In the genomic region with DNA sequence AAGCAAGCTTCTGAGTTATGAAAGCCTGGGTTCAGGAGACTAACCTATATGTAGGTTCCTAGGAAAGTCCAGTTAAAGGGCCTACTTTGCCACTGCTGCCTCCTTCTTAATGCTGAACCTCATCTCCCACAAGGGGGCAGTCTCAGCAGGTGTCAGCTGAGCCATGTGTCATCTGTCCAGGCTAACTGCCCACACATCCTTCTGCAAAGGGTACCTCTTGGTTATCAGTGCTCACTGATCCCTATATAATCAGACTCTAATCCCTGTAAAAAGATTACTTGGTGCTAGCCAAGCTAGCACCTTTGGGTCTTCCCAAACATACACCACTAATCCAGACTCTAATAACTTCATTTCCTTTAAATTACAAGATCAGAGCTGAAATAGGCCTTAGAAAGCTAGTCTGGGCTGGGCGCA, we compare ENCODE assay signal across 1 cellular context.
A peak's percentile ranks its signal among the peaks of the same experiment; 100 is the strongest.
TF ChIP-seq lines count a peak whose summit lies in the region.

No MANE protein-coding gene starts in this region.

TF ChIP-seq in K562, 482 proteins besides CTCF, POLR2A, EP300 and RAD21 (continued from another document and continues in another):
- TF ChIP-seq, protein P1, sequence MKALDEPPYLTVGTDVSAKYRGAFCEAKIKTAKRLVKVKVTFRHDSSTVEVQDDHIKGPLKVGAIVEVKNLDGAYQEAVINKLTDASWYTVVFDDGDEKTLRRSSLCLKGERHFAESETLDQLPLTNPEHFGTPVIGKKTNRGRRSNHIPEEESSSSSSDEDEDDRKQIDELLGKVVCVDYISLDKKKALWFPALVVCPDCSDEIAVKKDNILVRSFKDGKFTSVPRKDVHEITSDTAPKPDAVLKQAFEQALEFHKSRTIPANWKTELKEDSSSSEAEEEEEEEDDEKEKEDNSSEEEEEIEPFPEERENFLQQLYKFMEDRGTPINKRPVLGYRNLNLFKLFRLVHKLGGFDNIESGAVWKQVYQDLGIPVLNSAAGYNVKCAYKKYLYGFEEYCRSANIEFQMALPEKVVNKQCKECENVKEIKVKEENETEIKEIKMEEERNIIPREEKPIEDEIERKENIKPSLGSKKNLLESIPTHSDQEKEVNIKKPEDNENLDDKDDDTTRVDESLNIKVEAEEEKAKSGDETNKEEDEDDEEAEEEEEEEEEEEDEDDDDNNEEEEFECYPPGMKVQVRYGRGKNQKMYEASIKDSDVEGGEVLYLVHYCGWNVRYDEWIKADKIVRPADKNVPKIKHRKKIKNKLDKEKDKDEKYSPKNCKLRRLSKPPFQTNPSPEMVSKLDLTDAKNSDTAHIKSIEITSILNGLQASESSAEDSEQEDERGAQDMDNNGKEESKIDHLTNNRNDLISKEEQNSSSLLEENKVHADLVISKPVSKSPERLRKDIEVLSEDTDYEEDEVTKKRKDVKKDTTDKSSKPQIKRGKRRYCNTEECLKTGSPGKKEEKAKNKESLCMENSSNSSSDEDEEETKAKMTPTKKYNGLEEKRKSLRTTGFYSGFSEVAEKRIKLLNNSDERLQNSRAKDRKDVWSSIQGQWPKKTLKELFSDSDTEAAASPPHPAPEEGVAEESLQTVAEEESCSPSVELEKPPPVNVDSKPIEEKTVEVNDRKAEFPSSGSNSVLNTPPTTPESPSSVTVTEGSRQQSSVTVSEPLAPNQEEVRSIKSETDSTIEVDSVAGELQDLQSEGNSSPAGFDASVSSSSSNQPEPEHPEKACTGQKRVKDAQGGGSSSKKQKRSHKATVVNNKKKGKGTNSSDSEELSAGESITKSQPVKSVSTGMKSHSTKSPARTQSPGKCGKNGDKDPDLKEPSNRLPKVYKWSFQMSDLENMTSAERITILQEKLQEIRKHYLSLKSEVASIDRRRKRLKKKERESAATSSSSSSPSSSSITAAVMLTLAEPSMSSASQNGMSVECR (CRISPR knock-in tag; IDR thresholded peaks at IDR 0.05): peak; percentile 88
- TF ChIP-seq, protein P2, sequence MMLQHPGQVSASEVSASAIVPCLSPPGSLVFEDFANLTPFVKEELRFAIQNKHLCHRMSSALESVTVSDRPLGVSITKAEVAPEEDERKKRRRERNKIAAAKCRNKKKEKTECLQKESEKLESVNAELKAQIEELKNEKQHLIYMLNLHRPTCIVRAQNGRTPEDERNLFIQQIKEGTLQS (IDR thresholded peaks at IDR 0.05): peak; percentile 30; the same call in 1 of the 2 replicates
- TF ChIP-seq, protein P2 (CRISPR knock-in tag; conservative IDR thresholded peaks at IDR 0.05): no peak
- TF ChIP-seq MECOM (CRISPR knock-in tag; IDR thresholded peaks at IDR 0.05) (no peak), POLR2AphosphoS2 (IDR thresholded peaks at IDR 0.05; ENCODE audit: low read length) (0 out of 2 replicates have a peak, but pooled peaks have one; percentile 68), HEY1 (CRISPR knock-in tag; IDR thresholded peaks at IDR 0.05; ENCODE audit: borderline replicate concordance) (no peak), SMAD2 (IDR thresholded peaks at IDR 0.05; ENCODE audit: low read depth, low read length) (no peak), TFAM (CRISPR knock-in tag; conservative IDR thresholded peaks at IDR 0.05) (no peak), ZNF197 (CRISPR knock-in tag; IDR thresholded peaks at IDR 0.05; ENCODE audit: low read depth) (no peak), ESRRA (IDR thresholded peaks at IDR 0.05; ENCODE audit: borderline replicate concordance, low read depth) (0 out of 2 replicates have a peak, but pooled peaks have one; percentile 18), TEAD4 (IDR thresholded peaks at IDR 0.05; ENCODE audit: low read length) (peak; percentile 47; the same call in 1 of the 2 replicates), TEAD4 (CRISPR knock-in tag; IDR thresholded peaks at IDR 0.05; ENCODE audit: borderline replicate concordance) (no peak), ERF (CRISPR knock-in tag; IDR thresholded peaks at IDR 0.05) (0 out of 2 replicates have a peak, but pooled peaks have one; percentile 17), TRIM28 (IDR thresholded peaks at IDR 0.05) (no peak), ZEB2 (IDR thresholded peaks at IDR 0.05) (0 out of 2 replicates have a peak, but pooled peaks have one; percentile 44), TAF15 (IDR thresholded peaks at IDR 0.05; ENCODE audit: low read depth, low read length) (no peak), ARID2 (IDR thresholded peaks at IDR 0.05) (no peak), HDAC2 (IDR thresholded peaks at IDR 0.05) (0 out of 2 replicates have a peak, but pooled peaks have one; percentile 42), BHLHE40 (IDR thresholded peaks at IDR 0.05; ENCODE audit: low read length) (0 out of 2 replicates have a peak, but pooled peaks have one; percentile 29), IRF2 (CRISPR knock-in tag; IDR thresholded peaks at IDR 0.05) (no peak), EP400 (IDR thresholded peaks at IDR 0.05) (peak; percentile 27; the same call in 1 of the 2 replicates), THRAP3 (IDR thresholded peaks at IDR 0.05; ENCODE audit: borderline replicate concordance) (no peak), TOE1 (IDR thresholded peaks at IDR 0.05; ENCODE audit: borderline replicate concordance) (0 out of 2 replicates have a peak, but pooled peaks have one; percentile 35), TOE1 (CRISPR knock-in tag; IDR thresholded peaks at IDR 0.05; ENCODE audit: borderline replicate concordance, low read depth) (no peak), SP2 (IDR thresholded peaks at IDR 0.05; ENCODE audit: extremely low read depth, low read depth, low read length, poor library complexity, severe bottlenecking) (no peak), ELF1 (tag; IDR thresholded peaks at IDR 0.05) (no peak), GABPB2 (CRISPR knock-in tag; conservative IDR thresholded peaks at IDR 0.05) (no peak), SMC3 (conservative IDR thresholded peaks at IDR 0.05; ENCODE audit: insufficient read depth, low read depth, low read length) (peak; percentile 87), ZBTB8A (IDR thresholded peaks at IDR 0.05; ENCODE audit: partially characterized antibody) (no peak)
- TF ChIP-seq, protein P3, sequence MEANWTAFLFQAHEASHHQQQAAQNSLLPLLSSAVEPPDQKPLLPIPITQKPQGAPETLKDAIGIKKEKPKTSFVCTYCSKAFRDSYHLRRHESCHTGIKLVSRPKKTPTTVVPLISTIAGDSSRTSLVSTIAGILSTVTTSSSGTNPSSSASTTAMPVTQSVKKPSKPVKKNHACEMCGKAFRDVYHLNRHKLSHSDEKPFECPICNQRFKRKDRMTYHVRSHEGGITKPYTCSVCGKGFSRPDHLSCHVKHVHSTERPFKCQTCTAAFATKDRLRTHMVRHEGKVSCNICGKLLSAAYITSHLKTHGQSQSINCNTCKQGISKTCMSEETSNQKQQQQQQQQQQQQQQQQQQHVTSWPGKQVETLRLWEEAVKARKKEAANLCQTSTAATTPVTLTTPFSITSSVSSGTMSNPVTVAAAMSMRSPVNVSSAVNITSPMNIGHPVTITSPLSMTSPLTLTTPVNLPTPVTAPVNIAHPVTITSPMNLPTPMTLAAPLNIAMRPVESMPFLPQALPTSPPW (CRISPR knock-in tag; IDR thresholded peaks at IDR 0.05): no peak
- TF ChIP-seq, protein P4, sequence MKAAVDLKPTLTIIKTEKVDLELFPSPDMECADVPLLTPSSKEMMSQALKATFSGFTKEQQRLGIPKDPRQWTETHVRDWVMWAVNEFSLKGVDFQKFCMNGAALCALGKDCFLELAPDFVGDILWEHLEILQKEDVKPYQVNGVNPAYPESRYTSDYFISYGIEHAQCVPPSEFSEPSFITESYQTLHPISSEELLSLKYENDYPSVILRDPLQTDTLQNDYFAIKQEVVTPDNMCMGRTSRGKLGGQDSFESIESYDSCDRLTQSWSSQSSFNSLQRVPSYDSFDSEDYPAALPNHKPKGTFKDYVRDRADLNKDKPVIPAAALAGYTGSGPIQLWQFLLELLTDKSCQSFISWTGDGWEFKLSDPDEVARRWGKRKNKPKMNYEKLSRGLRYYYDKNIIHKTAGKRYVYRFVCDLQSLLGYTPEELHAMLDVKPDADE (conservative IDR thresholded peaks at IDR 0.05; ENCODE audit: control insufficient read depth, low read depth, low read length): peak; percentile 45; the same call in 1 of the 2 replicates
- TF ChIP-seq, protein P5, sequence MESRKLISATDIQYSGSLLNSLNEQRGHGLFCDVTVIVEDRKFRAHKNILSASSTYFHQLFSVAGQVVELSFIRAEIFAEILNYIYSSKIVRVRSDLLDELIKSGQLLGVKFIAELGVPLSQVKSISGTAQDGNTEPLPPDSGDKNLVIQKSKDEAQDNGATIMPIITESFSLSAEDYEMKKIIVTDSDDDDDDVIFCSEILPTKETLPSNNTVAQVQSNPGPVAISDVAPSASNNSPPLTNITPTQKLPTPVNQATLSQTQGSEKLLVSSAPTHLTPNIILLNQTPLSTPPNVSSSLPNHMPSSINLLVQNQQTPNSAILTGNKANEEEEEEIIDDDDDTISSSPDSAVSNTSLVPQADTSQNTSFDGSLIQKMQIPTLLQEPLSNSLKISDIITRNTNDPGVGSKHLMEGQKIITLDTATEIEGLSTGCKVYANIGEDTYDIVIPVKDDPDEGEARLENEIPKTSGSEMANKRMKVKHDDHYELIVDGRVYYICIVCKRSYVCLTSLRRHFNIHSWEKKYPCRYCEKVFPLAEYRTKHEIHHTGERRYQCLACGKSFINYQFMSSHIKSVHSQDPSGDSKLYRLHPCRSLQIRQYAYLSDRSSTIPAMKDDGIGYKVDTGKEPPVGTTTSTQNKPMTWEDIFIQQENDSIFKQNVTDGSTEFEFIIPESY (CRISPR knock-in tag; IDR thresholded peaks at IDR 0.05): peak; percentile 72; the same call in 1 of the 2 replicates
- TF ChIP-seq, protein P6, sequence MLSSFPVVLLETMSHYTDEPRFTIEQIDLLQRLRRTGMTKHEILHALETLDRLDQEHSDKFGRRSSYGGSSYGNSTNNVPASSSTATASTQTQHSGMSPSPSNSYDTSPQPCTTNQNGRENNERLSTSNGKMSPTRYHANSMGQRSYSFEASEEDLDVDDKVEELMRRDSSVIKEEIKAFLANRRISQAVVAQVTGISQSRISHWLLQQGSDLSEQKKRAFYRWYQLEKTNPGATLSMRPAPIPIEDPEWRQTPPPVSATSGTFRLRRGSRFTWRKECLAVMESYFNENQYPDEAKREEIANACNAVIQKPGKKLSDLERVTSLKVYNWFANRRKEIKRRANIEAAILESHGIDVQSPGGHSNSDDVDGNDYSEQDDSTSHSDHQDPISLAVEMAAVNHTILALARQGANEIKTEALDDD (IDR thresholded peaks at IDR 0.05): peak; percentile 77
- TF ChIP-seq, protein P7, sequence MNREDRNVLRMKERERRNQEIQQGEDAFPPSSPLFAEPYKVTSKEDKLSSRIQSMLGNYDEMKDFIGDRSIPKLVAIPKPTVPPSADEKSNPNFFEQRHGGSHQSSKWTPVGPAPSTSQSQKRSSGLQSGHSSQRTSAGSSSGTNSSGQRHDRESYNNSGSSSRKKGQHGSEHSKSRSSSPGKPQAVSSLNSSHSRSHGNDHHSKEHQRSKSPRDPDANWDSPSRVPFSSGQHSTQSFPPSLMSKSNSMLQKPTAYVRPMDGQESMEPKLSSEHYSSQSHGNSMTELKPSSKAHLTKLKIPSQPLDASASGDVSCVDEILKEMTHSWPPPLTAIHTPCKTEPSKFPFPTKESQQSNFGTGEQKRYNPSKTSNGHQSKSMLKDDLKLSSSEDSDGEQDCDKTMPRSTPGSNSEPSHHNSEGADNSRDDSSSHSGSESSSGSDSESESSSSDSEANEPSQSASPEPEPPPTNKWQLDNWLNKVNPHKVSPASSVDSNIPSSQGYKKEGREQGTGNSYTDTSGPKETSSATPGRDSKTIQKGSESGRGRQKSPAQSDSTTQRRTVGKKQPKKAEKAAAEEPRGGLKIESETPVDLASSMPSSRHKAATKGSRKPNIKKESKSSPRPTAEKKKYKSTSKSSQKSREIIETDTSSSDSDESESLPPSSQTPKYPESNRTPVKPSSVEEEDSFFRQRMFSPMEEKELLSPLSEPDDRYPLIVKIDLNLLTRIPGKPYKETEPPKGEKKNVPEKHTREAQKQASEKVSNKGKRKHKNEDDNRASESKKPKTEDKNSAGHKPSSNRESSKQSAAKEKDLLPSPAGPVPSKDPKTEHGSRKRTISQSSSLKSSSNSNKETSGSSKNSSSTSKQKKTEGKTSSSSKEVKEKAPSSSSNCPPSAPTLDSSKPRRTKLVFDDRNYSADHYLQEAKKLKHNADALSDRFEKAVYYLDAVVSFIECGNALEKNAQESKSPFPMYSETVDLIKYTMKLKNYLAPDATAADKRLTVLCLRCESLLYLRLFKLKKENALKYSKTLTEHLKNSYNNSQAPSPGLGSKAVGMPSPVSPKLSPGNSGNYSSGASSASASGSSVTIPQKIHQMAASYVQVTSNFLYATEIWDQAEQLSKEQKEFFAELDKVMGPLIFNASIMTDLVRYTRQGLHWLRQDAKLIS (CRISPR knock-in tag; IDR thresholded peaks at IDR 0.05): no peak
- TF ChIP-seq, protein P8, sequence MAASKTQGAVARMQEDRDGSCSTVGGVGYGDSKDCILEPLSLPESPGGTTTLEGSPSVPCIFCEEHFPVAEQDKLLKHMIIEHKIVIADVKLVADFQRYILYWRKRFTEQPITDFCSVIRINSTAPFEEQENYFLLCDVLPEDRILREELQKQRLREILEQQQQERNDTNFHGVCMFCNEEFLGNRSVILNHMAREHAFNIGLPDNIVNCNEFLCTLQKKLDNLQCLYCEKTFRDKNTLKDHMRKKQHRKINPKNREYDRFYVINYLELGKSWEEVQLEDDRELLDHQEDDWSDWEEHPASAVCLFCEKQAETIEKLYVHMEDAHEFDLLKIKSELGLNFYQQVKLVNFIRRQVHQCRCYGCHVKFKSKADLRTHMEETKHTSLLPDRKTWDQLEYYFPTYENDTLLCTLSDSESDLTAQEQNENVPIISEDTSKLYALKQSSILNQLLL (CRISPR knock-in tag; IDR thresholded peaks at IDR 0.05; ENCODE audit: borderline replicate concordance): no peak
- TF ChIP-seq, protein P9, sequence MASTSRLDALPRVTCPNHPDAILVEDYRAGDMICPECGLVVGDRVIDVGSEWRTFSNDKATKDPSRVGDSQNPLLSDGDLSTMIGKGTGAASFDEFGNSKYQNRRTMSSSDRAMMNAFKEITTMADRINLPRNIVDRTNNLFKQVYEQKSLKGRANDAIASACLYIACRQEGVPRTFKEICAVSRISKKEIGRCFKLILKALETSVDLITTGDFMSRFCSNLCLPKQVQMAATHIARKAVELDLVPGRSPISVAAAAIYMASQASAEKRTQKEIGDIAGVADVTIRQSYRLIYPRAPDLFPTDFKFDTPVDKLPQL (IDR thresholded peaks at IDR 0.05; ENCODE audit: extremely low read depth, insufficient read length): no peak
- TF ChIP-seq, protein P10, sequence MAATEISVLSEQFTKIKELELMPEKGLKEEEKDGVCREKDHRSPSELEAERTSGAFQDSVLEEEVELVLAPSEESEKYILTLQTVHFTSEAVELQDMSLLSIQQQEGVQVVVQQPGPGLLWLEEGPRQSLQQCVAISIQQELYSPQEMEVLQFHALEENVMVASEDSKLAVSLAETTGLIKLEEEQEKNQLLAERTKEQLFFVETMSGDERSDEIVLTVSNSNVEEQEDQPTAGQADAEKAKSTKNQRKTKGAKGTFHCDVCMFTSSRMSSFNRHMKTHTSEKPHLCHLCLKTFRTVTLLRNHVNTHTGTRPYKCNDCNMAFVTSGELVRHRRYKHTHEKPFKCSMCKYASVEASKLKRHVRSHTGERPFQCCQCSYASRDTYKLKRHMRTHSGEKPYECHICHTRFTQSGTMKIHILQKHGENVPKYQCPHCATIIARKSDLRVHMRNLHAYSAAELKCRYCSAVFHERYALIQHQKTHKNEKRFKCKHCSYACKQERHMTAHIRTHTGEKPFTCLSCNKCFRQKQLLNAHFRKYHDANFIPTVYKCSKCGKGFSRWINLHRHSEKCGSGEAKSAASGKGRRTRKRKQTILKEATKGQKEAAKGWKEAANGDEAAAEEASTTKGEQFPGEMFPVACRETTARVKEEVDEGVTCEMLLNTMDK (IDR thresholded peaks at IDR 0.05; ENCODE audit: borderline replicate concordance, insufficient read depth, low read depth, low read length, poor library complexity, severe bottlenecking): peak; percentile 95
